31 cellular contexts compared by ENCODE assay signal in genomic region chr3:179416681-179417080, GRCh38. TPM values are rescaled to one million over a fixed set of nuclear protein-coding genes. Genes with fewer than 3 reads are reported as not detected.
A peak's percentile ranks its signal among the peaks of the same experiment; 100 is the strongest.
DNase-seq lines count a peak whose midpoint lies in the region; ATAC-seq, FAIRE-seq and TF ChIP-seq lines count a peak whose summit lies in the region.
"Had no signal": no experiment of that assay in that cellular context is flagged by ENCODE, and none has a peak within 500 bp of the region (broad histone marks: within the 10 kb centered on the region; RNA-seq: fewer than 3 reads in every experiment).

No MANE protein-coding gene starts in this region.

- peaks cover 19% of the 10 kb centered on the region for H3K36me3 Mint-ChIP-seq in chondrocyte (ENCODE audit: low read depth)

- peaks cover 53% of the 10 kb centered on the region for H3K36me3 ChIP-seq in lower lobe of right lung

- H3K4me3 ChIP-seq in AG09309 (ENCODE audit: control insufficient read depth, low read depth, low read length) = no peak overlapping the region
- no peak overlapping the region for H3K4me3 ChIP-seq in lower lobe of right lung
- H3K4me3 ChIP-seq: adrenal gland, cardiac muscle cell, esophagus squamous epithelium, HAP-1, PC-9, upper lobe of right lung had no signal

- H3K27ac ChIP-seq in lower lobe of right lung = no peak overlapping the region
- H3K27ac ChIP-seq: adrenal gland, C4-2B, cardiac muscle cell, esophagus squamous epithelium, HL-60, PC-9, upper lobe of right lung had no signal

- FAIRE-seq in HTR-8/SVneo (lab: Jason Lieb, UNC) = no peak

- DNase-seq in AG09309 (ENCODE audit: low read depth) = peak; percentile 72
- peak; percentile 42 for DNase-seq in HS-27A (ENCODE audit: low read depth)
- no peak for DNase-seq in chondrocyte (ENCODE audit: low spot score)
- peak; percentile 24 for DNase-seq in myocyte (ENCODE audit: low read depth)
- no peak for DNase-seq in HTR-8/SVneo (ENCODE audit: insufficient read length, low spot score)
- DNase-seq in T1000 (lab: John Stamatoyannopoulos, UW) = no peak
- DNase-seq in lower lobe of right lung = no peak
- no peak for DNase-seq in anterior cingulate cortex (lab: John Stamatoyannopoulos, UW)
- DNase-seq: activated CD4-positive, alpha-beta memory T cell treated with anti-CD3 and anti-CD28 coated beads, Interleukin-2, amount 10 ng/mL, durations not matched to agents 7 days and 5 days; activated naive CD4-positive, alpha-beta T cell; activated T-cell treated with anti-CD3 and anti-CD28 coated beads for 4 hours; adrenal gland; Calu3; cortex of kidney; DND-41; esophagus squamous epithelium; glutamatergic neuron; mesendoderm; naive B cell; NCI-H2107; NCI-H510A treated with DMSO at 0.1 percent for 48 hours; NK-92 treated with Interleukin-12 subunit alpha and Interleukin-12 subunit beta, amount 100 ng/mL, for 24 hours; PC-9; SHP77; T-cell; upper lobe of right lung had no signal

- H3K4me1 ChIP-seq in lower lobe of right lung = peaks cover 5% of the 10 kb centered on the region
- H3K4me1 ChIP-seq: adrenal gland, HAP-1, upper lobe of right lung had no signal

- no peaks in the 10 kb centered on the region for H3K27me3 ChIP-seq in lower lobe of right lung (ENCODE audit: low read depth)
- H3K27me3 ChIP-seq: adrenal gland, cardiac muscle cell, esophagus squamous epithelium, upper lobe of right lung had no signal

- no peak for TF ChIP-seq CTCF in AG09309 (IDR thresholded peaks at IDR 0.05; ENCODE audit: control insufficient read depth, insufficient read depth, low read depth, low read length, missing control alignments)
- TF ChIP-seq CTCF in chondrocyte (IDR thresholded peaks at IDR 0.05) = no peak
- TF ChIP-seq CTCF in lower lobe of right lung (IDR thresholded peaks at IDR 0.05) = no peak

- no peaks in the 10 kb centered on the region for H3K27me3 Mint-ChIP-seq in chondrocyte (ENCODE audit: low read depth)
- H3K27me3 Mint-ChIP-seq: activated CD4-positive, alpha-beta memory T cell treated with anti-CD3 and anti-CD28 coated beads, Interleukin-2, amount 10 ng/mL, durations not matched to agents 7 days and 5 days; naive B cell; T-cell had no signal

- H3K4me1 Mint-ChIP-seq in chondrocyte (ENCODE audit: low read depth) = peaks cover 38% of the 10 kb centered on the region
- H3K4me1 Mint-ChIP-seq: activated CD4-positive, alpha-beta memory T cell treated with anti-CD3 and anti-CD28 coated beads, Interleukin-2, amount 10 ng/mL, durations not matched to agents 7 days and 5 days; T-cell had no signal

- peak overlapping the region; percentile 77 for H3K27ac Mint-ChIP-seq in chondrocyte (ENCODE audit: unreplicated experiment)
- H3K27ac Mint-ChIP-seq: activated CD4-positive, alpha-beta memory T cell treated with anti-CD3 and anti-CD28 coated beads, Interleukin-2, amount 10 ng/mL, durations not matched to agents 7 days and 5 days; T-cell had no signal

- intact Hi-C loops in lower lobe of right lung (cut with DNase I) = no loop called here

- H3K9me3 Mint-ChIP-seq in chondrocyte (ENCODE audit: low read depth) = no peaks in the 10 kb centered on the region
- H3K9me3 Mint-ChIP-seq: activated CD4-positive, alpha-beta memory T cell treated with anti-CD3 and anti-CD28 coated beads, Interleukin-2, amount 10 ng/mL, durations not matched to agents 7 days and 5 days; naive B cell; T-cell had no signal

- no peak overlapping the region for H3K4me3 Mint-ChIP-seq in chondrocyte (ENCODE audit: unreplicated experiment)
- H3K4me3 Mint-ChIP-seq: activated CD4-positive, alpha-beta memory T cell treated with anti-CD3 and anti-CD28 coated beads, Interleukin-2, amount 10 ng/mL, durations not matched to agents 7 days and 5 days; naive B cell; T-cell had no signal

- H3K9me3 ChIP-seq in lower lobe of right lung = no peaks in the 10 kb centered on the region
- H3K9me3 ChIP-seq: adrenal gland, esophagus squamous epithelium, HAP-1, upper lobe of right lung had no signal

- ATAC-seq in lower lobe of right lung = no peak
- ATAC-seq: activated CD4-positive, CD25-positive, alpha-beta regulatory T cell treated with anti-CD3 and anti-CD28 coated beads, Interleukin-2, amount 50 U/mL, for 24 hours; T-cell; upper lobe of right lung had no signal

RNA-seq across cellular contexts. Expression of gene GNB4, which starts 34.6 kb away (rescaled TPM):
- total RNA-seq in chondrocyte = 73.8 to 77.6 TPM (median 75.9 TPM) in 3 replicates
- 14.4 and 25.9 TPM in 2 replicates for total RNA-seq in myocyte
- polyA plus RNA-seq in myocyte (2012) = 13.8 TPM
- total RNA-seq in lower lobe of right lung = 60.5 TPM

Comparison
In these comparisons a context has a peak if more than half of its experiments do, and no peak if none do; other contexts are left out.
1. DNase-seq: peak in AG09309 (single experiment), HS-27A (single experiment) and myocyte (single experiment); none in chondrocyte (single experiment), HTR-8/SVneo (single experiment), T1000 (single experiment), lower lobe of right lung (single experiment) and anterior cingulate cortex (0 of 58).